In genomic region chr19:48714759-48715261, GRCh38 we compare ENCODE assay signal across 8 cellular contexts. TPM values are rescaled to one million over a fixed set of nuclear protein-coding genes. Genes with fewer than 3 reads are reported as not detected.
A peak's percentile ranks its signal among the peaks of the same experiment; 100 is the strongest.
DNase-seq lines count a peak whose midpoint lies in the region; ATAC-seq and TF ChIP-seq lines count a peak whose summit lies in the region.

No MANE protein-coding gene starts in this region.

- DNase-seq in activated CD4-positive, alpha-beta T cell treated with anti-CD3 and anti-CD28 coated beads, Interleukin-2, amount 10 ng/mL, durations not matched to agents 24 days and 14 days: no peak
- no peak for DNase-seq in activated CD4-positive, alpha-beta T cell treated with anti-CD3 and anti-CD28 coated beads for 48 hours
- DNase-seq in astrocyte of the spinal cord (ENCODE audit: low read depth, low spot score) (no peak), right lobe of liver (no peak), NCI-H2196 treated with DMSO at 0.1 percent for 48 hours (lab: John Stamatoyannopoulos, UW; ENCODE audit: unreplicated experiment) (no peak)
- DNase-seq in stimulated activated naive CD4-positive, alpha-beta T cell (lab: John Stamatoyannopoulos, UW): no peak

- H3K27me3 ChIP-seq in right lobe of liver (no peaks in the 10 kb centered on the region), thymus (ENCODE audit: control insufficient read depth, insufficient read depth) (no peaks in the 10 kb centered on the region)

- TF ChIP-seq CTCF in astrocyte of the spinal cord (IDR thresholded peaks at IDR 0.05; ENCODE audit: low read depth, low read length): no peak
- no peak for TF ChIP-seq CTCF in right lobe of liver (IDR thresholded peaks at IDR 0.05)

- H3K27me3 Mint-ChIP-seq in activated CD4-positive, alpha-beta T cell treated with anti-CD3 and anti-CD28 coated beads, Interleukin-2, amount 10 ng/mL, durations not matched to agents 24 days and 14 days: no peaks in the 10 kb centered on the region

- no peak for ATAC-seq in right lobe of liver
- ATAC-seq in HG02588 (IDR thresholded peaks at IDR 0.05; ENCODE audit: unreplicated experiment): no peak

- no peak for TF ChIP-seq POLR2A in right lobe of liver (IDR thresholded peaks at IDR 0.05)

- no peaks in the 10 kb centered on the region for H3K9me3 Mint-ChIP-seq in activated CD4-positive, alpha-beta T cell treated with anti-CD3 and anti-CD28 coated beads, Interleukin-2, amount 10 ng/mL, durations not matched to agents 24 days and 14 days

- intact Hi-C loops in activated CD4-positive, alpha-beta T cell treated with anti-CD3 and anti-CD28 coated beads, Interleukin-2, amount 10 ng/mL, durations not matched to agents 24 days and 14 days (cut with micrococcal nuclease): loop anchor here (1.0 to 10.0 kb wide), 5 partner anchors 23 to 380 kb away; partner anchors contain the start of genes CA11 and SYNGR4
- intact Hi-C loops in right lobe of liver (cut with DNase I): no loop called here

- peak overlapping the region; percentile 44 to 72 (median 59) for H3K27ac ChIP-seq in right lobe of liver
- H3K27ac ChIP-seq in thymus (ENCODE audit: low read depth): peak overlapping the region; percentile 10

- H3K9me3 ChIP-seq in right lobe of liver: no peaks in the 10 kb centered on the region
- H3K9me3 ChIP-seq in thymus (ENCODE audit: control insufficient read depth): no peaks in the 10 kb centered on the region

- H3K36me3 ChIP-seq in right lobe of liver (no peaks in the 10 kb centered on the region), thymus (ENCODE audit: control insufficient read depth, insufficient read depth) (no peaks in the 10 kb centered on the region)

- 21% methylated on average over 10 of the region's 13 CpGs for WGBS in right lobe of liver (ENCODE audit: insufficient coverage, low coverage, low lambda C conversion rate, missing lambda C conversion rate)
- 55% methylated on average over 13 of the region's 13 CpGs for WGBS in thymus

- H3K4me1 ChIP-seq in right lobe of liver (peaks cover 0 to 3% (median 0%) of the 10 kb centered on the region in 4 donors), thymus (ENCODE audit: control insufficient read depth, insufficient read depth, low read length) (peaks cover 15% of the 10 kb centered on the region)

- H3K4me1 Mint-ChIP-seq in activated CD4-positive, alpha-beta T cell treated with anti-CD3 and anti-CD28 coated beads, Interleukin-2, amount 10 ng/mL, durations not matched to agents 24 days and 14 days: peaks cover 12% of the 10 kb centered on the region

- peak overlapping the region; percentile 88 for H3K4me3 Mint-ChIP-seq in activated CD4-positive, alpha-beta T cell treated with anti-CD3 and anti-CD28 coated beads, Interleukin-2, amount 10 ng/mL, durations not matched to agents 24 days and 14 days

- H3K4me3 ChIP-seq in astrocyte of the spinal cord (ENCODE audit: low read depth, low read length) (peak overlapping the region; percentile 61), right lobe of liver (peak overlapping the region; percentile 36 to 52 (median 51)), thymus (ENCODE audit: low read length) (peak overlapping the region; percentile 56)

- H3K36me3 Mint-ChIP-seq in activated CD4-positive, alpha-beta T cell treated with anti-CD3 and anti-CD28 coated beads, Interleukin-2, amount 10 ng/mL, durations not matched to agents 24 days and 14 days (ENCODE audit: low read depth): peaks cover 4% of the 10 kb centered on the region

- in situ Hi-C loops in astrocyte of the spinal cord (cut with HindIII; ENCODE audit: low sequenced_read_pairs): no loop called here

- H3K27ac Mint-ChIP-seq in activated CD4-positive, alpha-beta T cell treated with anti-CD3 and anti-CD28 coated beads, Interleukin-2, amount 10 ng/mL, durations not matched to agents 24 days and 14 days: peak overlapping the region; percentile 87

RNA-seq across cellular contexts. Expression of gene MAMSTR, which starts 4.7 kb away (rescaled TPM):
- total RNA-seq in activated CD4-positive, alpha-beta T cell treated with anti-CD3 and anti-CD28 coated beads, Interleukin-2, amount 10 ng/mL, durations not matched to agents 24 days and 14 days: 1.2 and 1.4 TPM in 2 replicates
- under 1 TPM in 5 of 6 experiments, not detected in 1; 0.22 to 0.37 (median 0.24) TPM for total RNA-seq in right lobe of liver
- 1.2 TPM for polyA plus RNA-seq in thymus

RNA-seq across cellular contexts. Expression of gene FUT2, which starts 19.0 kb away (rescaled TPM):
- not detected in 2 replicates for total RNA-seq in activated CD4-positive, alpha-beta T cell treated with anti-CD3 and anti-CD28 coated beads, Interleukin-2, amount 10 ng/mL, durations not matched to agents 24 days and 14 days
- total RNA-seq in right lobe of liver: 1 to 10 TPM in 1 of 6 experiments, not detected in 5; 2.6 TPM
- 3.2 TPM for polyA plus RNA-seq in thymus

RNA-seq across cellular contexts. Expression of gene RASIP1, which starts 25.6 kb away (rescaled TPM):
- total RNA-seq in activated CD4-positive, alpha-beta T cell treated with anti-CD3 and anti-CD28 coated beads, Interleukin-2, amount 10 ng/mL, durations not matched to agents 24 days and 14 days: 0.71 and 0.82 TPM in 2 replicates
- total RNA-seq in right lobe of liver: 1 to 10 TPM; 2.7 to 6.7 (median 4.9) TPM
- polyA plus RNA-seq in thymus: 15.6 TPM

RNA-seq across cellular contexts. Expression of gene IZUMO1, which starts 31.9 kb away (rescaled TPM):
- 0.21 TPM in 1 of 2 replicates, not detected in the other for total RNA-seq in activated CD4-positive, alpha-beta T cell treated with anti-CD3 and anti-CD28 coated beads, Interleukin-2, amount 10 ng/mL, durations not matched to agents 24 days and 14 days
- total RNA-seq in right lobe of liver: under 1 TPM in 5 of 6 experiments, not detected in 1; 0.10 to 0.35 (median 0.13) TPM
- polyA plus RNA-seq in thymus: 0.18 TPM

RNA-seq across cellular contexts. Expression of gene FUT1, which starts 37.6 kb away (rescaled TPM):
- 0.23 and 0.26 TPM in 2 replicates for total RNA-seq in activated CD4-positive, alpha-beta T cell treated with anti-CD3 and anti-CD28 coated beads, Interleukin-2, amount 10 ng/mL, durations not matched to agents 24 days and 14 days
- total RNA-seq in right lobe of liver: 1 to 10 TPM in 3 of 6 experiments, under 1 TPM in 3; 0.22 to 1.9 (median 0.93) TPM
- 1.3 TPM for polyA plus RNA-seq in thymus
